Comparison of ENCODE assay signal across 17 cellular contexts in genomic region chr21:36901575-36901974, GRCh38.
"Had no signal": no experiment of that assay in that cellular context is flagged by ENCODE, and none has a peak within 500 bp of the region (broad histone marks: within the 10 kb centered on the region; RNA-seq: fewer than 3 reads in every experiment).

No MANE protein-coding gene starts in this region.

- H3K9me3 Mint-ChIP-seq: dendritic cell treated with granulocyte-macrophage colony-stimulating factor and Interleukin-4, amounts not matched to agents 40 ng/mL and 50 ng/mL, for 4 days; endodermal cell; naive thymus-derived CD8-positive, alpha-beta T cell; nephron progenitor cell; stimulated activated naive CD8-positive, alpha-beta T cell treated with anti-CD3 and anti-CD28 coated beads, Interleukin-15, amount 100 ng/mL, for 72 hours had no signal

- H3K27ac ChIP-seq: esophagus squamous epithelium, lower lobe of right lung, parathyroid adenoma, prostate gland, sigmoid colon, suprapubic skin, transverse colon, vagina had no signal

- H3K9me3 ChIP-seq: esophagus squamous epithelium, lower lobe of right lung, prostate gland, sigmoid colon, suprapubic skin, transverse colon, vagina had no signal

- H3K27me3 ChIP-seq: esophagus squamous epithelium, sigmoid colon, suprapubic skin, transverse colon, vagina had no signal

- H3K4me1 Mint-ChIP-seq: endodermal cell; stimulated activated naive CD8-positive, alpha-beta T cell treated with anti-CD3 and anti-CD28 coated beads, Interleukin-15, amount 100 ng/mL, for 72 hours had no signal

- H3K27ac Mint-ChIP-seq: dendritic cell treated with granulocyte-macrophage colony-stimulating factor and Interleukin-4, amounts not matched to agents 40 ng/mL and 50 ng/mL, for 4 days; endodermal cell had no signal

- ATAC-seq: left ventricle myocardium superior; lower lobe of right lung; naive thymus-derived CD8-positive, alpha-beta T cell; right cardiac atrium; stimulated activated naive CD8-positive, alpha-beta T cell treated with anti-CD3 and anti-CD28 coated beads, Interleukin-15, amount 100 ng/mL, for 72 hours had no signal

- H3K4me3 Mint-ChIP-seq: dendritic cell treated with granulocyte-macrophage colony-stimulating factor and Interleukin-4, amounts not matched to agents 40 ng/mL and 50 ng/mL, for 4 days; endodermal cell; naive thymus-derived CD8-positive, alpha-beta T cell; nephron progenitor cell; stimulated activated naive CD8-positive, alpha-beta T cell treated with anti-CD3 and anti-CD28 coated beads, Interleukin-15, amount 100 ng/mL, for 72 hours had no signal

- H3K4me1 ChIP-seq: esophagus squamous epithelium, lower lobe of right lung, parathyroid adenoma, prostate gland, sigmoid colon, suprapubic skin, transverse colon, vagina had no signal

- H3K4me3 ChIP-seq: esophagus squamous epithelium, lower lobe of right lung, prostate gland, sigmoid colon, suprapubic skin, transverse colon, vagina had no signal

- H3K27me3 Mint-ChIP-seq: dendritic cell treated with granulocyte-macrophage colony-stimulating factor and Interleukin-4, amounts not matched to agents 40 ng/mL and 50 ng/mL, for 4 days; naive thymus-derived CD8-positive, alpha-beta T cell; stimulated activated naive CD8-positive, alpha-beta T cell treated with anti-CD3 and anti-CD28 coated beads, Interleukin-15, amount 100 ng/mL, for 72 hours had no signal

- H3K36me3 ChIP-seq: lower lobe of right lung, prostate gland, transverse colon, vagina had no signal

- DNase-seq: effector CD8-positive, alpha-beta T cell; endodermal cell; esophagus squamous epithelium; left ventricle myocardium superior; lower lobe of right lung; naive thymus-derived CD8-positive, alpha-beta T cell; nephron progenitor cell; right cardiac atrium; sigmoid colon; stimulated activated naive CD4-positive, alpha-beta T cell; stimulated activated naive CD8-positive, alpha-beta T cell treated with anti-CD3 and anti-CD28 coated beads, Interleukin-15, amount 100 ng/mL, for 72 hours; transverse colon had no signal
